Comparison of ENCODE assay signal across 8 cellular contexts in the genomic region with DNA sequence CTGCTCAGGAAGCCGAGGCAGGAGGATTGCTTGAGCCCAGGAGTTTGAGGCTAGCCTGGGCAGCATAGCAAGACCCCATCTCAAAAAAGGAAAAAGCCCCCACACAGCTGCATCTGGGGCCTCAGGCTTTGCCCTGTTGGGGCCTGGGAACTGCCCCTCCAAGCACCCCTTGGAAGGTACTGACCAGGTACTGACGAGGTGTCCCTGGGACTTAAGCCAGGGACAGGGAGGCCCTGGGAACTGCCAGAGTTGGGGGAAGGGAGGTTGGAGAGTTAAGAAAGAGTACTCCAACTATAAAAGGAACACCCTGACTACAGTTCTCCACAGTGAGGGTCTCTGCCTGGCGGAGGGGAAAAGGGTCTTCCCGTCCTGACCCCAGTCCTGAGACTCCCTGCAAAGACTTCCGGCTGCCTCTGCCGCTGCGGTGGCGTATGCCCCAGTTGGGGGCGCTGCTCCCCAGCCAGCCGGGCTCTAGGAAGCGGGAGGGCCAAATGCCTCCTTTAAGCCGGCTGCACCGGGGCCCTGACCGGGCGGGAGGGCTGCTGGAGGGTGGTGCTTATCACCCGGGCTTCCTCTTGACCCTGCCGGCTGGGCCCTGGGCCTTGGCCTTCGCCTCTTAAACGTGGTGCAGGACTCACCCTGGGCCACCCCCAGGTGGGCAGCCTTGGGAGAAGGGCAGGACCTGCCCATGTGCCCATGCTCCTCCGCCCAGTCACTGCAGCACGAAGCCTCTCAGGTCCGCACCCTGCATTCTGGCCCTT. TPM values are rescaled to one million over a fixed set of nuclear protein-coding genes. Genes with fewer than 3 reads are reported as not detected.
DNase-seq lines count a peak whose midpoint lies in the region; ATAC-seq and TF ChIP-seq lines count a peak whose summit lies in the region.

No MANE protein-coding gene starts in this region.

- no peak overlapping the region for H3K27ac Mint-ChIP-seq in activated naive CD4-positive, alpha-beta T cell treated with anti-CD3 and anti-CD28 coated beads, Interleukin-2, amount 50 U/mL, for 72 hours

- H3K36me3 Mint-ChIP-seq in activated naive CD4-positive, alpha-beta T cell treated with anti-CD3 and anti-CD28 coated beads, Interleukin-2, amount 50 U/mL, for 72 hours = no peaks in the 10 kb centered on the region

- H3K4me3 ChIP-seq in AG10803 (ENCODE audit: low read length) = no peak overlapping the region

- TF ChIP-seq CTCF in AG10803 (conservative IDR thresholded peaks at IDR 0.05; ENCODE audit: low read length) (peak; percentile 59), GM20000 (IDR thresholded peaks at IDR 0.05; ENCODE audit: extremely low read depth, missing control alignments) (peak; percentile 65)

- no peaks in the 10 kb centered on the region for H3K9me3 Mint-ChIP-seq in activated naive CD4-positive, alpha-beta T cell treated with anti-CD3 and anti-CD28 coated beads, Interleukin-2, amount 50 U/mL, for 72 hours

- DNase-seq in AG10803 (ENCODE audit: low read depth) (peak; percentile 22), GM20000 (ENCODE audit: low spot score) (peak; percentile 83), iPS DF 4.7 (ENCODE audit: extremely low read depth, low spot score) (peak; percentile 46), NCI-H2107 (lab: John Stamatoyannopoulos, UW) (no peak), T-helper 9 cell (no peak)
- peak in 1 of 2 donors; percentile 79 for DNase-seq in activated naive CD4-positive, alpha-beta T cell treated with anti-CD3 and anti-CD28 coated beads, Interleukin-2, amount 50 U/mL, for 72 hours (ENCODE audit: low spot score in 2 of 2)
- DNase-seq in stimulated activated CD4-positive, alpha-beta T cell treated with anti-CD3 and anti-CD28 coated beads, Interleukin-12 subunit alpha, Interleukin-12 subunit beta, amount 100 ng/mL, for 4 hours = peak; percentile 45

- peak; percentile 86 for ATAC-seq in activated naive CD4-positive, alpha-beta T cell treated with anti-CD3 and anti-CD28 coated beads, Interleukin-2, amount 50 U/mL, for 72 hours

TF ChIP-seq in PFSK-1, 5 proteins besides CTCF, POLR2A, EP300 and RAD21:
- TF ChIP-seq POLR2AphosphoS5 (IDR thresholded peaks at IDR 0.05; ENCODE audit: low read depth, low read length) = no peak
- TF ChIP-seq FOXP2 (optimal IDR thresholded peaks at IDR 0.05; ENCODE audit: borderline replicate concordance, extremely low read depth, extremely low read length, insufficient read depth) = peak; percentile 39
TF ChIP-seq in PFSK-1: peak in this region for 1.

RNA-seq across cellular contexts. Expression of a gene that starts 12.8 kb away (rescaled TPM):
- not detected for polyA plus RNA-seq in PFSK-1 (2012; ENCODE audit: insufficient read length, low read depth)
- total RNA-seq in activated naive CD4-positive, alpha-beta T cell treated with anti-CD3 and anti-CD28 coated beads, Interleukin-2, amount 50 U/mL, for 72 hours = under 1 TPM; 0.68 to 0.88 TPM

RNA-seq across cellular contexts. Expression of a gene that starts 25.2 kb away (rescaled TPM):
- polyA plus RNA-seq in PFSK-1 (2012; ENCODE audit: insufficient read length, low read depth) = not detected
- total RNA-seq in activated naive CD4-positive, alpha-beta T cell treated with anti-CD3 and anti-CD28 coated beads, Interleukin-2, amount 50 U/mL, for 72 hours = not detected

RNA-seq across cellular contexts. Expression of a gene that starts 32.2 kb away (rescaled TPM):
- 0.28 TPM for polyA plus RNA-seq in PFSK-1 (2012; ENCODE audit: insufficient read length, low read depth)
- not detected for total RNA-seq in activated naive CD4-positive, alpha-beta T cell treated with anti-CD3 and anti-CD28 coated beads, Interleukin-2, amount 50 U/mL, for 72 hours

RNA-seq across cellular contexts. Expression of a gene that starts 32.9 kb away (rescaled TPM):
- polyA plus RNA-seq in PFSK-1 (2012; ENCODE audit: insufficient read length, low read depth) = 271 TPM
- total RNA-seq in activated naive CD4-positive, alpha-beta T cell treated with anti-CD3 and anti-CD28 coated beads, Interleukin-2, amount 50 U/mL, for 72 hours = 10 to 100 TPM; 85.2 to 86.3 TPM

RNA-seq across cellular contexts. Expression of a gene that starts 38.0 kb away (rescaled TPM):
- 71.1 TPM for polyA plus RNA-seq in PFSK-1 (2012; ENCODE audit: insufficient read length, low read depth)
- 10 to 100 TPM; 40.7 to 42.0 TPM for total RNA-seq in activated naive CD4-positive, alpha-beta T cell treated with anti-CD3 and anti-CD28 coated beads, Interleukin-2, amount 50 U/mL, for 72 hours

Comparison
In these comparisons a context has a peak if more than half of its experiments do, and no peak if none do; other contexts are left out.
1. DNase-seq: peak in AG10803 (single experiment), GM20000 (single experiment), iPS DF 4.7 (single experiment) and stimulated activated CD4-positive, alpha-beta T cell treated with anti-CD3 and anti-CD28 coated beads, Interleukin-12 subunit alpha, Interleukin-12 subunit beta, amount 100 ng/mL, for 4 hours (single experiment); none in NCI-H2107 (single experiment) and T-helper 9 cell (single experiment).